Comparison of ENCODE assay signal across 1 cellular context in the genomic region with DNA sequence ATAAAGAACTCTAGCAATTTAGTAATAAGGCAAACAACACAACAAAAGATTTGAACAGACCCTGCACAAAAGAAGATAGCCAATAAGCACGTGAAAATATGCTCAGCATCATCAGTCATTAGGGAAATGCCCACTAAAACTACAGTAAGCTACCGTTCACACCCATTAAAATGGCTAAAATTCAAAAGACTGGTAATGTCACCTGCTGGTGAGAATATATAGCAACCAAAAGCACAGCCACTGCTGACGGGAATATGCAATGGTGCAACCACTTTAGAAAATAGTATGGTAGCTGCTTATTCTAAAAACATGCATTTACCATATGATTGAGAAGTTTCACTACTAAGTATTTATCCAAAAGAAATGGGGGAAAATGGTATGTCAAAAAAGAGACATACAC.
TF ChIP-seq lines count a peak whose summit lies in the region.

No MANE protein-coding gene starts in this region.

TF ChIP-seq in K562, 482 proteins besides CTCF, POLR2A, EP300 and RAD21 (continued from another document):
- TF ChIP-seq, protein P1, sequence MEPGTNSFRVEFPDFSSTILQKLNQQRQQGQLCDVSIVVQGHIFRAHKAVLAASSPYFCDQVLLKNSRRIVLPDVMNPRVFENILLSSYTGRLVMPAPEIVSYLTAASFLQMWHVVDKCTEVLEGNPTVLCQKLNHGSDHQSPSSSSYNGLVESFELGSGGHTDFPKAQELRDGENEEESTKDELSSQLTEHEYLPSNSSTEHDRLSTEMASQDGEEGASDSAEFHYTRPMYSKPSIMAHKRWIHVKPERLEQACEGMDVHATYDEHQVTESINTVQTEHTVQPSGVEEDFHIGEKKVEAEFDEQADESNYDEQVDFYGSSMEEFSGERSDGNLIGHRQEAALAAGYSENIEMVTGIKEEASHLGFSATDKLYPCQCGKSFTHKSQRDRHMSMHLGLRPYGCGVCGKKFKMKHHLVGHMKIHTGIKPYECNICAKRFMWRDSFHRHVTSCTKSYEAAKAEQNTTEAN (CRISPR knock-in tag; IDR thresholded peaks at IDR 0.05), result no peak
- TF ChIP-seq KAT8 (IDR thresholded peaks at IDR 0.05; ENCODE audit: low read depth) (no peak), TSC22D4 (tag; IDR thresholded peaks at IDR 0.05) (no peak), ZNF121 (CRISPR knock-in tag; conservative IDR thresholded peaks at IDR 0.05) (no peak), NFE2 (IDR thresholded peaks at IDR 0.05; ENCODE audit: low read depth) (no peak), TCF3 (CRISPR knock-in tag; IDR thresholded peaks at IDR 0.05) (no peak), PHF8 (IDR thresholded peaks at IDR 0.05; ENCODE audit: borderline replicate concordance, low read length) (no peak), RBM39 (optimal IDR thresholded peaks at IDR 0.05; ENCODE audit: low read depth, low read length) (no peak)
- TF ChIP-seq, protein P2, sequence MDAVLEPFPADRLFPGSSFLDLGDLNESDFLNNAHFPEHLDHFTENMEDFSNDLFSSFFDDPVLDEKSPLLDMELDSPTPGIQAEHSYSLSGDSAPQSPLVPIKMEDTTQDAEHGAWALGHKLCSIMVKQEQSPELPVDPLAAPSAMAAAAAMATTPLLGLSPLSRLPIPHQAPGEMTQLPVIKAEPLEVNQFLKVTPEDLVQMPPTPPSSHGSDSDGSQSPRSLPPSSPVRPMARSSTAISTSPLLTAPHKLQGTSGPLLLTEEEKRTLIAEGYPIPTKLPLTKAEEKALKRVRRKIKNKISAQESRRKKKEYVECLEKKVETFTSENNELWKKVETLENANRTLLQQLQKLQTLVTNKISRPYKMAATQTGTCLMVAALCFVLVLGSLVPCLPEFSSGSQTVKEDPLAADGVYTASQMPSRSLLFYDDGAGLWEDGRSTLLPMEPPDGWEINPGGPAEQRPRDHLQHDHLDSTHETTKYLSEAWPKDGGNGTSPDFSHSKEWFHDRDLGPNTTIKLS (IDR thresholded peaks at IDR 0.05; ENCODE audit: borderline replicate concordance, low read depth), result no peak
